Comparison of ENCODE assay signal across 21 cellular contexts in the genomic region with DNA sequence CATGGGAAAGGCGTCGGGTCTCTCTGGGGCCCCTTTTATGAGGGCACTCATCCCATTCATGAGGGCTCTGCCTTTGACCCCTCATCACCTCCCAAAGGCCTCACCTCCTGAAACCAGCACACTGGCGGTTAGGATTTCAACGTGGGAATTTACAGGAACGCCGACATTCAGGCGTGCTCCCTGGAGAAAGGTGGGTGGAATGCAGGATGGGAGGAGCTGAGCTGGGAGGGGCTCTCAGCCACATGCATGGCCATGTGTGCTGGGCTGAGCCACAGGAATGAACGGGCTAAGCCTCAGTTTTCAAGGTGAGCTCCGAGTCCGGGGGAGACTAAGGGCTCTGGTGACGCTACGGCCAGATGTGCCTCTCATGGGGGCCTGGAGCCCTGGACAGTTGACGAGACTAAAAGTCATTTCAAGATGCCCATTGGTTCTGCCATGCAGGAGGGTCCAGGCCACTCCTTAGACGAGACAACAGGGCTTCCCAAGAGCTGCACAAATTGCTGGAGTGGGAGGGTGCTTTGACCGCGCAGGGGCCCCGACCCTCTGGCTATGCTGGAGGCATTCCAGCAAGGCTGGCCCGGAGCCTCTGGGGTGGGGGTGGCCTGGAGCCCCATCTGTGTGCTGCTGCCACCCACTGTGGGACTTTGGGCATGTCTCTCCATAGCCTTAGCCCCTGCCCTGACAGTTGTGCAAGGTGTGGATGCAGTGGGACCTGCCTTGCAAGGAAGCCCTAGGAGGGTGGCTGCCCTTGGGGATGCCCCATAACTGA. TPM values are rescaled to one million over a fixed set of nuclear protein-coding genes. Genes with fewer than 3 reads are reported as not detected.
A peak's percentile ranks its signal among the peaks of the same experiment; 100 is the strongest.
DNase-seq lines count a peak whose midpoint lies in the region; ATAC-seq, FAIRE-seq and TF ChIP-seq lines count a peak whose summit lies in the region.
"Had no signal": no experiment of that assay in that cellular context is flagged by ENCODE, and none has a peak within 500 bp of the region (broad histone marks: within the 10 kb centered on the region; RNA-seq: fewer than 3 reads in every experiment).

No MANE protein-coding gene starts in this region.

- FAIRE-seq in bronchial epithelial cell (lab: Jason Lieb, UNC), result peak; percentile 75
- FAIRE-seq: TTC549 had no signal

- no peaks in the 10 kb centered on the region for H3K27me3 Mint-ChIP-seq in type B pancreatic cell
- peaks cover 9% of the 10 kb centered on the region for H3K27me3 Mint-ChIP-seq in activated T-helper 17 cell treated with anti-CD3 and anti-CD28 coated beads, Interleukin-2, amount 50 U/mL, for 72 hours

- H3K4me3 Mint-ChIP-seq in type B pancreatic cell, result peak overlapping the region; percentile 31
- no peak overlapping the region for H3K4me3 Mint-ChIP-seq in activated T-helper 17 cell treated with anti-CD3 and anti-CD28 coated beads, Interleukin-2, amount 50 U/mL, for 72 hours
- H3K4me3 Mint-ChIP-seq: activated naive CD8-positive, alpha-beta T cell; activated T-helper 1 cell treated with anti-CD3 and anti-CD28 coated beads, Interleukin-12 subunit alpha, Interleukin-12 subunit beta, Interleukin-2, Interleukin-4 antibody, amounts not matched to agents 30 ng/mL and 10 ng/mL and 1 ng/mL, durations not matched to agents 14 hours and 24 hours and 36 hours had no signal

- no peak overlapping the region for H2AFZ ChIP-seq in mesenchymal stem cell (ENCODE audit: low read depth, low read length)

- H4K91ac ChIP-seq in mesenchymal stem cell (ENCODE audit: low read length), result no peak overlapping the region

- DNase-seq in HT-29 (ENCODE audit: low spot score) (peak; percentile 78), bronchial epithelial cell (ENCODE audit: low read depth) (peak; percentile 50), mesenchymal stem cell (no peak), type B pancreatic cell (ENCODE audit: extremely low spot score, unreplicated experiment) (no peak), T1000 (lab: John Stamatoyannopoulos, UW) (no peak), SKM-1 treated with dmso at 0.1 percent for 144 hours (lab: John Stamatoyannopoulos, UW; ENCODE audit: unreplicated experiment) (no peak)
- DNase-seq: DMS79 treated with DMSO at 0.1 percent for 48 hours; HCEC 1CT; heart right ventricle; NCI-H1417; NCI-H69; ovary; RPMI8226; stimulated activated naive CD4-positive, alpha-beta T cell had no signal

- H3K9me3 Mint-ChIP-seq in type B pancreatic cell, result no peaks in the 10 kb centered on the region
- H3K9me3 Mint-ChIP-seq in activated T-helper 17 cell treated with anti-CD3 and anti-CD28 coated beads, Interleukin-2, amount 50 U/mL, for 72 hours, result no peaks in the 10 kb centered on the region
- H3K9me3 Mint-ChIP-seq: activated T-helper 1 cell treated with anti-CD3 and anti-CD28 coated beads, Interleukin-12 subunit alpha, Interleukin-12 subunit beta, Interleukin-2, Interleukin-4 antibody, amounts not matched to agents 30 ng/mL and 10 ng/mL and 1 ng/mL, durations not matched to agents 14 hours and 24 hours and 36 hours had no signal

- no peak overlapping the region for H2BK120ac ChIP-seq in mesenchymal stem cell (ENCODE audit: low read depth, low read length)

- no peaks in the 10 kb centered on the region for H3K36me3 ChIP-seq in bronchial epithelial cell (ENCODE audit: control insufficient read depth, insufficient read depth, low read length)
- peaks cover 0 to 21% of the 10 kb centered on the region in 2 experiments for H3K36me3 ChIP-seq in mesenchymal stem cell (ENCODE audit: control insufficient read depth in 1 of 2, insufficient read depth in 2 of 2, low read depth in 1 of 2, low read length in 2 of 2)
- H3K36me3 ChIP-seq: heart right ventricle, ovary had no signal

- 81% methylated on average over 18 of the region's 18 CpGs for WGBS in mesenchymal stem cell

- peaks cover 13% of the 10 kb centered on the region for H3K79me1 ChIP-seq in mesenchymal stem cell (replicated peaks; ENCODE audit: low read length, poor library complexity, severe bottlenecking)

- TF ChIP-seq CTCF in bronchial epithelial cell (IDR thresholded peaks at IDR 0.05; ENCODE audit: insufficient read depth, low read length, severe bottlenecking), result no peak
- TF ChIP-seq CTCF in type B pancreatic cell (conservative IDR thresholded peaks at IDR 0.05), result no peak

- no peaks in the 10 kb centered on the region for H3K9me3 ChIP-seq in mesenchymal stem cell (ENCODE audit: control insufficient read depth, low read length)
- H3K9me3 ChIP-seq: heart right ventricle, ovary had no signal

- H3K14ac ChIP-seq in mesenchymal stem cell (ENCODE audit: low read length in 2 of 2), result no peak overlapping the region

- no peak overlapping the region for H3K27ac ChIP-seq in mesenchymal stem cell (ENCODE audit: low read length, poor library complexity, severe bottlenecking)
- H3K27ac ChIP-seq: heart right ventricle, ovary had no signal

- peak overlapping the region; percentile 5 for H2AK5ac ChIP-seq in mesenchymal stem cell (ENCODE audit: low read length, severe bottlenecking)

- peaks cover 36% of the 10 kb centered on the region for H3K4me1 Mint-ChIP-seq in type B pancreatic cell (ENCODE audit: unreplicated experiment)
- peaks cover 9% of the 10 kb centered on the region for H3K4me1 Mint-ChIP-seq in activated T-helper 17 cell treated with anti-CD3 and anti-CD28 coated beads, Interleukin-2, amount 50 U/mL, for 72 hours

- no peak overlapping the region for H3K4me2 ChIP-seq in mesenchymal stem cell (ENCODE audit: low read length, poor library complexity, severe bottlenecking)

- H2BK5ac ChIP-seq in mesenchymal stem cell (ENCODE audit: low read depth, low read length, poor library complexity, severe bottlenecking), result no peak overlapping the region

- no peak overlapping the region for H2BK12ac ChIP-seq in mesenchymal stem cell (ENCODE audit: low read length in 2 of 2)

- no peak overlapping the region for H3K9ac ChIP-seq in mesenchymal stem cell (ENCODE audit: low read length)

- H2BK15ac ChIP-seq in mesenchymal stem cell (ENCODE audit: low read depth, poor library complexity, severe bottlenecking), result no peak overlapping the region

- H3K23ac ChIP-seq in mesenchymal stem cell (ENCODE audit: low read length in 2 of 2), result no peak overlapping the region

- ATAC-seq in activated T-helper 17 cell treated with anti-CD3 and anti-CD28 coated beads, Interleukin-2, amount 50 U/mL, for 72 hours (replicated peaks), result no peak
- ATAC-seq: heart right ventricle had no signal

- H3K18ac ChIP-seq in mesenchymal stem cell (ENCODE audit: low read depth in 1 of 2, low read length in 2 of 2), result no peak overlapping the region

- peak overlapping the region; percentile 55 for H3K27ac Mint-ChIP-seq in type B pancreatic cell
- H3K27ac Mint-ChIP-seq in activated T-helper 17 cell treated with anti-CD3 and anti-CD28 coated beads, Interleukin-2, amount 50 U/mL, for 72 hours, result no peak overlapping the region
- H3K27ac Mint-ChIP-seq: activated naive CD8-positive, alpha-beta T cell; activated T-helper 1 cell treated with anti-CD3 and anti-CD28 coated beads, Interleukin-12 subunit alpha, Interleukin-12 subunit beta, Interleukin-2, Interleukin-4 antibody, amounts not matched to agents 30 ng/mL and 10 ng/mL and 1 ng/mL, durations not matched to agents 14 hours and 24 hours and 36 hours had no signal

- H3K4ac ChIP-seq in mesenchymal stem cell (ENCODE audit: low read depth in 1 of 2, low read length in 2 of 2), result no peak overlapping the region

- H3K4me3 ChIP-seq in bronchial epithelial cell (ENCODE audit: low read depth, low read length) (no peak overlapping the region), mesenchymal stem cell (ENCODE audit: insufficient read depth in 1 of 2, low read depth in 1 of 2, low read length in 2 of 2) (no peak overlapping the region)
- H3K4me3 ChIP-seq: heart right ventricle, lung, ovary had no signal

- H4K8ac ChIP-seq in mesenchymal stem cell (ENCODE audit: low read length), result no peak overlapping the region

- peaks cover 1% of the 10 kb centered on the region for H3K27me3 ChIP-seq in bronchial epithelial cell (ENCODE audit: control insufficient read depth, insufficient read depth, low read length)
- peaks cover 7 to 54% of the 10 kb centered on the region in 2 experiments for H3K27me3 ChIP-seq in mesenchymal stem cell (ENCODE audit: control insufficient read depth in 1 of 2, insufficient read depth in 1 of 2, low read length in 2 of 2)
- H3K27me3 ChIP-seq: ovary had no signal

- H3K36me3 Mint-ChIP-seq in type B pancreatic cell, result no peaks in the 10 kb centered on the region
- no peaks in the 10 kb centered on the region for H3K36me3 Mint-ChIP-seq in activated T-helper 17 cell treated with anti-CD3 and anti-CD28 coated beads, Interleukin-2, amount 50 U/mL, for 72 hours (ENCODE audit: low read depth)
- H3K36me3 Mint-ChIP-seq: activated naive CD8-positive, alpha-beta T cell had no signal

- H3K4me1 ChIP-seq in mesenchymal stem cell (ENCODE audit: control insufficient read depth, insufficient read depth, low read depth, low read length), result peaks cover 23% of the 10 kb centered on the region

RNA-seq across cellular contexts. Expression of gene ARFGAP1, which starts 3.8 kb away (rescaled TPM):
- total RNA-seq in HT-29 (2014; rRNA removed; shearing (Covaris generic)), result 142 and 150 TPM in 2 replicates
- total RNA-seq in bronchial epithelial cell, result 48.8 and 49.2 TPM in 2 replicates
- polyA plus RNA-seq in mesenchymal stem cell (2013, experiment 1 of 2), result 62.8 TPM
- polyA plus RNA-seq in mesenchymal stem cell (2013, experiment 2 of 2), result 60.5 TPM
- 132 and 141 TPM in 2 replicates for total RNA-seq in type B pancreatic cell (ENCODE audit: low replicate concordance)
- total RNA-seq in activated T-helper 17 cell treated with anti-CD3 and anti-CD28 coated beads, Interleukin-2, amount 50 U/mL, for 72 hours, result 10 to 100 TPM; 63.1 to 70.5 TPM

RNA-seq across cellular contexts. Expression of gene NKAIN4, which starts 14.6 kb away (rescaled TPM):
- total RNA-seq in HT-29 (2014; rRNA removed; shearing (Covaris generic)), result not detected in 2 replicates
- total RNA-seq in bronchial epithelial cell (0.13 and 1.1 TPM in 2 replicates), type B pancreatic cell (ENCODE audit: low replicate concordance) (6.5 and 10.2 TPM in 2 replicates)
- 0.10 TPM for polyA plus RNA-seq in mesenchymal stem cell (2013, experiment 1 of 2)
- polyA plus RNA-seq in mesenchymal stem cell (2013, experiment 2 of 2), result not detected
- total RNA-seq in activated T-helper 17 cell treated with anti-CD3 and anti-CD28 coated beads, Interleukin-2, amount 50 U/mL, for 72 hours, result not detected
- total RNA-seq: activated CD8-positive, alpha-beta memory T cell treated with anti-CD3 and anti-CD28 coated beads for 36 hours; activated T-helper 1 cell treated with anti-CD3 and anti-CD28 coated beads, Interleukin-12 subunit alpha, Interleukin-12 subunit beta, Interleukin-2, Interleukin-4 antibody, amounts not matched to agents 30 ng/mL and 10 ng/mL and 1 ng/mL, durations not matched to agents 14 hours and 24 hours and 36 hours; heart right ventricle; myocyte had no signal
- polyA plus RNA-seq: ovary had no signal

RNA-seq across cellular contexts. Expression of gene COL20A1, which starts 24.1 kb away (rescaled TPM):
- 0.08 and 0.33 TPM in 2 replicates for total RNA-seq in HT-29 (2014; rRNA removed; shearing (Covaris generic))
- total RNA-seq in bronchial epithelial cell, result not detected in 2 replicates
- polyA plus RNA-seq in mesenchymal stem cell (2013, experiment 1 of 2), result not detected
- not detected for polyA plus RNA-seq in mesenchymal stem cell (2013, experiment 2 of 2)
- total RNA-seq in type B pancreatic cell (ENCODE audit: low replicate concordance), result 0.36 and 0.43 TPM in 2 replicates
- under 1 TPM; 0.16 to 0.17 TPM for total RNA-seq in activated T-helper 17 cell treated with anti-CD3 and anti-CD28 coated beads, Interleukin-2, amount 50 U/mL, for 72 hours
- total RNA-seq: activated CD8-positive, alpha-beta memory T cell treated with anti-CD3 and anti-CD28 coated beads for 36 hours; activated T-helper 1 cell treated with anti-CD3 and anti-CD28 coated beads, Interleukin-12 subunit alpha, Interleukin-12 subunit beta, Interleukin-2, Interleukin-4 antibody, amounts not matched to agents 30 ng/mL and 10 ng/mL and 1 ng/mL, durations not matched to agents 14 hours and 24 hours and 36 hours had no signal
- polyA plus RNA-seq: heart right ventricle had no signal

RNA-seq across cellular contexts. Expression of gene BIRC7, which starts 33.1 kb away (rescaled TPM):
- 1.3 and 2.7 TPM in 2 replicates for total RNA-seq in HT-29 (2014; rRNA removed; shearing (Covaris generic))
- total RNA-seq in bronchial epithelial cell, result not detected in 2 replicates
- 1.6 TPM for polyA plus RNA-seq in mesenchymal stem cell (2013, experiment 1 of 2)
- 1.5 TPM for polyA plus RNA-seq in mesenchymal stem cell (2013, experiment 2 of 2)
- 1.2 TPM in 1 of 2 replicates, not detected in the other for total RNA-seq in type B pancreatic cell (ENCODE audit: low replicate concordance)
- total RNA-seq in activated T-helper 17 cell treated with anti-CD3 and anti-CD28 coated beads, Interleukin-2, amount 50 U/mL, for 72 hours, result under 1 TPM in 1 of 2 donors, not detected in 1; 0.61 TPM
- total RNA-seq: activated CD8-positive, alpha-beta memory T cell treated with anti-CD3 and anti-CD28 coated beads for 36 hours; activated T-helper 1 cell treated with anti-CD3 and anti-CD28 coated beads, Interleukin-12 subunit alpha, Interleukin-12 subunit beta, Interleukin-2, Interleukin-4 antibody, amounts not matched to agents 30 ng/mL and 10 ng/mL and 1 ng/mL, durations not matched to agents 14 hours and 24 hours and 36 hours; myocyte had no signal
- polyA plus RNA-seq: heart right ventricle, ovary had no signal

RNA-seq across cellular contexts. Expression of gene YTHDF1, which starts 52.9 kb away (rescaled TPM):
- total RNA-seq in HT-29 (2014; rRNA removed; shearing (Covaris generic)), result 47.2 and 53.6 TPM in 2 replicates
- total RNA-seq in bronchial epithelial cell (24.6 and 27.1 TPM in 2 replicates), type B pancreatic cell (ENCODE audit: low replicate concordance) (50.4 and 55.6 TPM in 2 replicates)
- 32.3 TPM for polyA plus RNA-seq in mesenchymal stem cell (2013, experiment 1 of 2)
- 32.4 TPM for polyA plus RNA-seq in mesenchymal stem cell (2013, experiment 2 of 2)
- total RNA-seq in activated T-helper 17 cell treated with anti-CD3 and anti-CD28 coated beads, Interleukin-2, amount 50 U/mL, for 72 hours, result 10 to 100 TPM; 23.7 to 40.3 TPM

Comparison
In these comparisons a context has a peak if more than half of its experiments do, and no peak if none do; other contexts are left out.
1. DNase-seq: peak in HT-29 (single experiment) and bronchial epithelial cell (single experiment); none in mesenchymal stem cell (single experiment), type B pancreatic cell (single experiment), T1000 (single experiment) and SKM-1 treated with dmso at 0.1 percent for 144 hours (single experiment).